8 cellular contexts compared by ENCODE assay signal in the genomic region with DNA sequence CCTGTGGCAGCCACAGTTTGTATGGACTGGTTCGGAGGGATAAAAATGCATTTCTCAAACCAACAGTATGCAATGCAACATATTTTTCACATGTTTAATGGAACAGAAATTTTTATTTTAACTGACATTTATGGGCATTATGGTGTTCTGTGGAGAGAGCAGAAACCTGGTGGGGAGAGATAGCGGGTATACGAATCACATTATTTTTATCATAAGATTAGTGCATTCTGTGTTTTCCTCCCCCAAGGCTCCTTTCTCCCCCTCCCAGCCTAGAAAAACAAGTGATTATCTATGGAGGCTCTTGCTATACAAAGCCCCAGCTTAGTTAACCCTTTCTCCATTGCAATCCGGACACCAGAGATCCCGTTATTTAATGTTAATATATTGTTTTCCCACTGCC.
"Had no signal": no experiment of that assay in that cellular context is flagged by ENCODE, and none has a peak within 500 bp of the region (broad histone marks: within the 10 kb centered on the region; RNA-seq: fewer than 3 reads in every experiment).

No MANE protein-coding gene starts in this region.

- H3K27ac Mint-ChIP-seq: HFFc6, IgD-negative memory B cell had no signal

- H3K27ac ChIP-seq: HL-60 had no signal

- H3K4me1 Mint-ChIP-seq: IgD-negative memory B cell had no signal

- ATAC-seq: HCT116, HepG2 had no signal

- H3K4me1 ChIP-seq: HAP-1 had no signal

- H3K36me3 Mint-ChIP-seq: IgD-negative memory B cell had no signal

- DNase-seq: GOT3, H7, HFFc6 had no signal

- H3K4me3 Mint-ChIP-seq: HFFc6, IgD-negative memory B cell had no signal

- H3K9me3 ChIP-seq: HAP-1 had no signal

- H3K36me3 ChIP-seq: HAP-1 had no signal

- H3K9me3 Mint-ChIP-seq: HFFc6 had no signal

- H3K4me3 ChIP-seq: HAP-1 had no signal

- H3K27me3 Mint-ChIP-seq: IgD-negative memory B cell had no signal
